ENCODE assay signal across 24 cellular contexts in genomic region chr20:15578059-15578458, GRCh38.
"Had no signal": no experiment of that assay in that cellular context is flagged by ENCODE, and none has a peak within 500 bp of the region (broad histone marks: within the 10 kb centered on the region; RNA-seq: fewer than 3 reads in every experiment).

No MANE protein-coding gene starts in this region.

- H3K4me2 ChIP-seq: hepatocyte had no signal

- H3K9me3 ChIP-seq: colonic mucosa, esophagus muscularis mucosa, esophagus squamous epithelium, gastrocnemius medialis, gastroesophageal sphincter, heart left ventricle, heart right ventricle had no signal

- H2AFZ ChIP-seq: hepatocyte had no signal

- ATAC-seq: effector memory CD8-positive, alpha-beta T cell; esophagus mucosa; foreskin keratinocyte; gastrocnemius medialis; gastroesophageal sphincter; heart left ventricle; heart right ventricle had no signal

- H3K27ac ChIP-seq: colonic mucosa, dorsolateral prefrontal cortex, epithelial cell of prostate, esophagus muscularis mucosa, esophagus squamous epithelium, foreskin keratinocyte, gastrocnemius medialis, gastroesophageal sphincter, heart left ventricle, heart right ventricle, hepatocyte had no signal

- H3K27me3 ChIP-seq: colonic mucosa, dorsolateral prefrontal cortex, esophagus muscularis mucosa, esophagus squamous epithelium, foreskin keratinocyte, gastrocnemius medialis, gastroesophageal sphincter, heart left ventricle, heart right ventricle, hepatocyte had no signal

- DNase-seq: colonic mucosa; cortex of kidney; dermis blood vessel endothelial cell; dorsolateral prefrontal cortex; effector CD4-positive, alpha-beta T cell; effector CD8-positive, alpha-beta T cell; effector memory CD4-positive, alpha-beta T cell; effector memory CD8-positive, alpha-beta T cell; endodermal cell; erythroblast; esophagus squamous epithelium; foreskin fibroblast; foreskin keratinocyte; foreskin melanocyte; gastrocnemius medialis; glutamatergic neuron; head of caudate nucleus; heart left ventricle; heart right ventricle had no signal

- H3K36me3 ChIP-seq: colonic mucosa, esophagus muscularis mucosa, esophagus squamous epithelium, gastrocnemius medialis, gastroesophageal sphincter, heart left ventricle, heart right ventricle had no signal

- H3K4me1 ChIP-seq: colonic mucosa, esophagus squamous epithelium, foreskin keratinocyte, gastrocnemius medialis, heart left ventricle, heart right ventricle had no signal

- H3K4me3 ChIP-seq: colonic mucosa, dorsolateral prefrontal cortex, esophagus muscularis mucosa, esophagus squamous epithelium, gastrocnemius medialis, gastroesophageal sphincter, heart left ventricle, heart right ventricle, hepatocyte had no signal

- H3K79me2 ChIP-seq: hepatocyte had no signal
